20 cellular contexts compared by ENCODE assay signal in the genomic region with DNA sequence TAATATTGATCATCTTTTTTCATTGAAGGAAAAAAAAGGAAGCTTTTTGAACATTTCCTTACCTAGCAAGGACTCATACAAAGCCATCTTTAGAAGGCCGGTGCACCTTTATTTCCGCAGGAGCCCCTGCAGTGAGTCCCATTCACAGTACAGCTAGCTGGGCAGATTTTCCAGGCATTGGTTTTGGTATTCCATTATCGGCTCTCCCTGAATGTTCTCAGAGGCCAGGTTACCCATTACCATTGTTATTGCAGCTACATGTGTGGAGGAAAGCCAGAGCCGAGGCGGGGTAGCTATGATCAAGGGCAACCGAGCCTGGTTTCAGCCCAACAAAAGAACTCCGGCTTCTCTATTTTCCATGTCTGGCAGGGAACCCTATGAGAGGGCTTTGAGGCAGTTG.
DNase-seq lines count a peak whose midpoint lies in the region; ATAC-seq and TF ChIP-seq lines count a peak whose summit lies in the region.
"Had no signal": no experiment of that assay in that cellular context is flagged by ENCODE, and none has a peak within 500 bp of the region (broad histone marks: within the 10 kb centered on the region; RNA-seq: fewer than 3 reads in every experiment).

No MANE protein-coding gene starts in this region.

- H3K4me1 Mint-ChIP-seq in H9 (peaks cover 22 to 34% of the 10 kb centered on the region in 2 experiments), endothelial cell (ENCODE audit: unreplicated experiment) (peaks cover 6% of the 10 kb centered on the region), nephron (peaks cover 56% of the 10 kb centered on the region)

- no peak for ATAC-seq in HG03469 (IDR thresholded peaks at IDR 0.05; ENCODE audit: unreplicated experiment)

- no peak overlapping the region for H3K4me3 ChIP-seq in transverse colon
- H3K4me3 ChIP-seq: SJCRH30 had no signal

- no peak overlapping the region for H4K8ac ChIP-seq in H9 (replicated peaks; ENCODE audit: insufficient read length, low read depth, low read length)

- H3K27ac Mint-ChIP-seq in H9 (peak overlapping the region in 1 of 3 experiments; percentile 44; a peak in 1 of 7 replicates), endothelial cell (ENCODE audit: unreplicated experiment) (no peak overlapping the region), nephron (peak overlapping the region; percentile 66 to 84 (median 66))
- H3K27ac Mint-ChIP-seq: IgD-negative memory B cell had no signal

- no peaks in the 10 kb centered on the region for H3K9me3 ChIP-seq in H9 (ENCODE audit: control insufficient read depth, low read depth, low read length)
- no peaks in the 10 kb centered on the region for H3K9me3 ChIP-seq in transverse colon
- H3K9me3 ChIP-seq: SJCRH30 had no signal

- H4K5ac ChIP-seq in H9 (ENCODE audit: insufficient read length, low read depth, low read length): no peak overlapping the region

- TF ChIP-seq EP300 in transverse colon (IDR thresholded peaks at IDR 0.05; ENCODE audit: low read depth): no peak

- no peaks in the 10 kb centered on the region for H3K27me3 ChIP-seq in H9 (ENCODE audit: insufficient read depth, low read length)
- H3K27me3 ChIP-seq in transverse colon: no peaks in the 10 kb centered on the region
- H3K27me3 ChIP-seq: SJCRH30 had no signal

- H3K9ac ChIP-seq in H9 (ENCODE audit: extremely low read depth, insufficient read length, low read length): no peak overlapping the region

- H3K9me3 Mint-ChIP-seq in H9 (peaks cover 0 to 7% of the 10 kb centered on the region in 2 experiments; a peak in 2 of 5 replicates), endothelial cell (ENCODE audit: unreplicated experiment) (no peaks in the 10 kb centered on the region), nephron (no peaks in the 10 kb centered on the region)
- H3K9me3 Mint-ChIP-seq: IgD-negative memory B cell had no signal

- no peak overlapping the region for H2AFZ ChIP-seq in H9 (ENCODE audit: low read length)

- H3T11ph ChIP-seq in H9 (ENCODE audit: low read length): no peak overlapping the region

- no peak overlapping the region for H2BK20ac ChIP-seq in H9 (ENCODE audit: low read depth, low read length, poor library complexity, severe bottlenecking)

- WGBS in H9 (ENCODE audit: extremely low coverage, insufficient read length, low lambda C conversion rate): no CpG with 5 or more reads among the region's 7 CpGs
- 82 to 94% methylated on average over 6 to 7 of the region's 7 CpGs for WGBS in transverse colon (ENCODE audit: low coverage in 1 of 2), 2 donors

- H3K23me2 ChIP-seq in H9 (ENCODE audit: insufficient read length, low read depth, low read length, poor library complexity, severe bottlenecking): no peaks in the 10 kb centered on the region

- H3K23ac ChIP-seq in H9 (ENCODE audit: insufficient read length, low read depth, low read length): no peak overlapping the region

- peaks cover 4% of the 10 kb centered on the region for H3K4me1 ChIP-seq in H9 (ENCODE audit: insufficient read depth, low read length)
- no peaks in the 10 kb centered on the region for H3K4me1 ChIP-seq in transverse colon

- no peak overlapping the region for H2BK12ac ChIP-seq in H9 (ENCODE audit: insufficient read length, low read depth, low read length)

- no peak overlapping the region for H3K14ac ChIP-seq in H9 (ENCODE audit: insufficient read depth, low read length)

- TF ChIP-seq POLR2A in transverse colon (IDR thresholded peaks at IDR 0.05): no peak

- intact Hi-C loops in transverse colon (cut with DNase I; ENCODE audit: low total_unique reads): no loop called here

- no peak overlapping the region for H3K4ac ChIP-seq in H9 (ENCODE audit: low read depth, low read length)

- H3K27me3 Mint-ChIP-seq in H9 (ENCODE audit: low read depth) (peaks cover 4% of the 10 kb centered on the region), endothelial cell (ENCODE audit: unreplicated experiment) (peaks cover 8% of the 10 kb centered on the region), nephron (ENCODE audit: low read depth) (no peaks in the 10 kb centered on the region)
- H3K27me3 Mint-ChIP-seq: IgD-negative memory B cell had no signal

- H3K79me2 ChIP-seq in H9 (ENCODE audit: insufficient read depth, low read length): no peaks in the 10 kb centered on the region

- H3K56ac ChIP-seq in H9 (ENCODE audit: insufficient read length, low read depth, low read length): no peak overlapping the region

- H3K4me2 ChIP-seq in H9 (ENCODE audit: insufficient read depth, insufficient read length, low read length): no peak overlapping the region

- TF ChIP-seq CTCF in H9 (conservative IDR thresholded peaks at IDR 0.05): no peak
- no peak for TF ChIP-seq CTCF in endothelial cell (IDR thresholded peaks at IDR 0.05; ENCODE audit: unreplicated experiment)
- TF ChIP-seq CTCF in nephron (IDR thresholded peaks at IDR 0.05; ENCODE audit: unreplicated experiment in 3 of 3): no peak
- TF ChIP-seq CTCF in transverse colon (IDR thresholded peaks at IDR 0.05): no peak

- no peak overlapping the region for H2BK120ac ChIP-seq in H9 (ENCODE audit: low read depth, low read length, poor library complexity, severe bottlenecking)

- no peak overlapping the region for H3K18ac ChIP-seq in H9 (ENCODE audit: insufficient read length, low read depth, low read length)

- H3K36me3 ChIP-seq in transverse colon: peaks cover 0 to 9% (median 2%) of the 10 kb centered on the region in 4 donors
- H3K36me3 ChIP-seq: SJCRH30 had no signal

- H4K91ac ChIP-seq in H9 (ENCODE audit: insufficient read length, low read depth, low read length): no peak overlapping the region

- no peak overlapping the region for H3K4me3 Mint-ChIP-seq in H9
- no peak overlapping the region for H3K4me3 Mint-ChIP-seq in endothelial cell (ENCODE audit: unreplicated experiment)
- H3K4me3 Mint-ChIP-seq in nephron: no peak overlapping the region
- H3K4me3 Mint-ChIP-seq: IgD-negative memory B cell had no signal

- no peaks in the 10 kb centered on the region for H3K79me1 ChIP-seq in H9 (ENCODE audit: insufficient read depth, low read depth, low read length, poor library complexity, severe bottlenecking)

- H4K20me1 ChIP-seq in H9 (ENCODE audit: control insufficient read depth, insufficient read depth, insufficient read length): peaks cover 2% of the 10 kb centered on the region

- H3K27ac ChIP-seq in H9 (ENCODE audit: insufficient read length, low read depth, low read length) (no peak overlapping the region), transverse colon (no peak overlapping the region)
- H3K27ac ChIP-seq: HL-60, SJCRH30 had no signal

- H2AK5ac ChIP-seq in H9 (ENCODE audit: insufficient read length, low read length): no peak overlapping the region

- H3K36me3 Mint-ChIP-seq in H9 (ENCODE audit: insufficient read depth in 1 of 3, low read depth in 3 of 3) (peaks cover 0 to 6% (median 0%) of the 10 kb centered on the region in 3 experiments; a peak in 2 of 7 replicates), endothelial cell (ENCODE audit: low read depth, unreplicated experiment) (no peaks in the 10 kb centered on the region), nephron (ENCODE audit: low read depth) (no peaks in the 10 kb centered on the region)

- in situ Hi-C loops in transverse colon (cut with MboI; ENCODE audit: low pct_ligation_motif_present in 1 of 4, low pct_unique_long_range_greater_than_20kb in 1 of 4, low sequenced_read_pairs in 3 of 4): loop anchor here (5.0 to 25.0 kb wide), 4 partner anchors 107 to 243 kb away; a partner anchor contains a TSS

- peak; percentile 12 for DNase-seq in H9
- DNase-seq in activated CD8-positive, alpha-beta memory T cell treated with anti-CD3 and anti-CD28 coated beads, Interleukin-2, amount 50 U/mL, for 48 hours: peak; percentile 10
- DNase-seq in endothelial cell (ENCODE audit: low spot score): peak; percentile 1
- no peak for DNase-seq in stimulated activated CD4-positive, alpha-beta T cell treated with anti-CD3 and anti-CD28 coated beads, Interleukin-4, amount 100 ng/mL, for 1 hour
- DNase-seq in transverse colon: no peak
- DNase-seq in NCI-H2171 (lab: John Stamatoyannopoulos, UW): no peak
- DNase-seq: ACHN, COR-L47, H7, NCI-H1105 treated with DMSO at 0.1 percent for 48 hours, NCI-H187, NCI-H2171 treated with DMSO at 0.1 percent for 48 hours, NCI-H510A, NCI-H774, RPMI8226, SJCRH30 had no signal

- H2BK15ac ChIP-seq in H9 (ENCODE audit: low read depth, low read length): no peak overlapping the region

- H2BK5ac ChIP-seq in H9 (ENCODE audit: insufficient read length, low read length): no peak overlapping the region

Comparison
In these comparisons a context has a peak if more than half of its experiments do, and no peak if none do; other contexts are left out.
1. DNase-seq: peak in H9 (single experiment), activated CD8-positive, alpha-beta memory T cell treated with anti-CD3 and anti-CD28 coated beads, Interleukin-2, amount 50 U/mL, for 48 hours (single experiment) and endothelial cell (single experiment); none in stimulated activated CD4-positive, alpha-beta T cell treated with anti-CD3 and anti-CD28 coated beads, Interleukin-4, amount 100 ng/mL, for 1 hour (single experiment), transverse colon (single experiment) and NCI-H2171 (single experiment).